1 cellular context compared by ENCODE assay signal in genomic region chr17:3947318-3947810, GRCh38.
TF ChIP-seq lines count a peak whose summit lies in the region.

No MANE protein-coding gene starts in this region.

TF ChIP-seq in K562, 482 proteins besides CTCF, POLR2A, EP300 and RAD21:
- no peak for TF ChIP-seq SIX5 (IDR thresholded peaks at IDR 0.05; ENCODE audit: borderline replicate concordance in 1 of 2, insufficient read depth in 1 of 2, low read depth in 1 of 2, low read length in 2 of 2)
- TF ChIP-seq HDAC1 (IDR thresholded peaks at IDR 0.05) = no peak
- TF ChIP-seq PKNOX1 (IDR thresholded peaks at IDR 0.05) = peak; percentile 56
- peak; percentile 80 for TF ChIP-seq RBM22 (IDR thresholded peaks at IDR 0.05; ENCODE audit: low read depth, low read length, poor library complexity, severe bottlenecking)
- TF ChIP-seq ZNF778 (CRISPR knock-in tag; IDR thresholded peaks at IDR 0.05) = no peak
- TF ChIP-seq POLR2G (IDR thresholded peaks at IDR 0.05; ENCODE audit: low read depth, low read length) = peak; percentile 75
- TF ChIP-seq KLF6 (CRISPR knock-in tag; IDR thresholded peaks at IDR 0.05; ENCODE audit: borderline replicate concordance) = no peak
- TF ChIP-seq KLF1 (tag; IDR thresholded peaks at IDR 0.05) = no peak
- TF ChIP-seq TCF7L2 (IDR thresholded peaks at IDR 0.05; ENCODE audit: low read depth, low read length) = no peak
- TF ChIP-seq UBTF (IDR thresholded peaks at IDR 0.05; ENCODE audit: borderline replicate concordance in 1 of 2, low read depth in 2 of 2, low read length in 2 of 2) = no peak
- TF ChIP-seq RAD51 (IDR thresholded peaks at IDR 0.05; ENCODE audit: borderline replicate concordance, low read depth) = no peak
- peak; percentile 44; the same call in 1 of the 2 replicates for TF ChIP-seq ZBTB33 (CRISPR knock-in tag; IDR thresholded peaks at IDR 0.05)
- no peak for TF ChIP-seq IRF2 (CRISPR knock-in tag; IDR thresholded peaks at IDR 0.05)
- no peak for TF ChIP-seq PTBP1 (IDR thresholded peaks at IDR 0.05; ENCODE audit: low read depth, low read length)
- no peak for TF ChIP-seq ZNF644 (tag; IDR thresholded peaks at IDR 0.05; ENCODE audit: low read depth)
- peak; percentile 56 for TF ChIP-seq RBFOX2 (IDR thresholded peaks at IDR 0.05; ENCODE audit: low read depth, low read length)
- TF ChIP-seq CREB1 (IDR thresholded peaks at IDR 0.05) = no peak
- no peak for TF ChIP-seq CREB1 (CRISPR knock-in tag; IDR thresholded peaks at IDR 0.05)
- no peak for TF ChIP-seq MECOM (CRISPR knock-in tag; IDR thresholded peaks at IDR 0.05)
